In the genomic region with DNA sequence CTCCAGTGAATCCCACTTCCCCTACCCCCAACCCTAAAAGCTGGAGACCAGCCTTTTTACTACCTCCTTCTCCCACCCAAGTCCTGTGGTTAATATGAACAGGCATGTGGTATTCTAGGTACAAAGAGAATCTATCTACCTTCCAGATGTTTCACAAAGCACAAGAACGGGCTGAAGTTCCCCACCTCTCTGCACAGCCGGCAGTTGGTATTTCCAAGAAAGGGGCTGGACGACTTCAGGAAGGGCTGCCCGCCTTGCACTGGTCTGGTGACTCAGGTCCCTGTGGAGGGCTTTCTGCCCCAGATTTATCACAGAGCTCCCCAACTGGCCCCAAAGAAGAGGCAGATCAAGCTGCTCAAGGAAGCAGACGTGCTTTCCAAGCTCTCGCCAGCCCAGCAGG, we compare ENCODE assay signal across 20 cellular contexts. TPM values are rescaled to one million over a fixed set of nuclear protein-coding genes. Genes with fewer than 3 reads are reported as not detected.
"Had no signal": no experiment of that assay in that cellular context is flagged by ENCODE, and none has a peak within 500 bp of the region (broad histone marks: within the 10 kb centered on the region; RNA-seq: fewer than 3 reads in every experiment).

No MANE protein-coding gene starts in this region.

- DNase-seq: islet precursor cell; left ventricle myocardium inferior; mesendoderm; naive B cell; natural killer cell; nephron progenitor cell; ovary; right lobe of liver; stimulated activated CD4-positive, alpha-beta T cell treated with anti-CD3 and anti-CD28 coated beads, Interleukin-12 subunit alpha, Interleukin-12 subunit beta, amount 100 ng/mL, for 4 hours; stimulated activated CD4-positive, alpha-beta T cell treated with anti-CD3 and anti-CD28 coated beads, Interleukin-15, amount 100 ng/mL, for 24 hours; stimulated activated CD4-positive, alpha-beta T cell treated with anti-CD3 and anti-CD28 coated beads, Interleukin-2, amount 100 ng/mL, for 24 hours; stimulated activated CD4-positive, alpha-beta T cell treated with anti-CD3 and anti-CD28 coated beads, Interleukin-4, amount 100 ng/mL, for 1 hour; stimulated activated naive B cell treated with anti-CD40 and anti-IgM and Interleukin-4, amounts not matched to agents 10 μg/mL and 1 μg/mL and 100 μg/mL, for 72 hours; uterus had no signal

- H3K4me1 ChIP-seq: neural progenitor cell had no signal

- H3K9ac ChIP-seq: neural progenitor cell had no signal

- H2AFZ ChIP-seq: neural progenitor cell had no signal

- ATAC-seq: natural killer cell; stimulated activated naive B cell treated with anti-CD40 and anti-IgM and Interleukin-4, amounts not matched to agents 10 μg/mL and 1 μg/mL and 100 μg/mL, for 72 hours had no signal

- H3K4me2 ChIP-seq: neural progenitor cell had no signal

- H3K4me3 ChIP-seq: left ventricle myocardium inferior, lung, neural progenitor cell, ovary, right atrium auricular region, right lobe of liver, skin epidermis, tibial nerve, uterus had no signal

- H3K27me3 ChIP-seq: ovary, right atrium auricular region, right lobe of liver, uterus had no signal

- H3K27ac ChIP-seq: left ventricle myocardium inferior, neural progenitor cell, ovary, right atrium auricular region, right lobe of liver, skin epidermis, tibial nerve, uterus had no signal

- H3K36me3 ChIP-seq: left ventricle myocardium inferior, neural progenitor cell, ovary, right atrium auricular region, right lobe of liver, tibial nerve, uterus had no signal

- H3K9me3 ChIP-seq: left ventricle myocardium inferior, ovary, right atrium auricular region, right lobe of liver, tibial nerve, uterus had no signal

RNA-seq across cellular contexts. Expression of a gene that starts 50.5 kb away (rescaled TPM):
- total RNA-seq: mononuclear cell had no signal
